Comparison of ENCODE assay signal across 13 cellular contexts in the genomic region with DNA sequence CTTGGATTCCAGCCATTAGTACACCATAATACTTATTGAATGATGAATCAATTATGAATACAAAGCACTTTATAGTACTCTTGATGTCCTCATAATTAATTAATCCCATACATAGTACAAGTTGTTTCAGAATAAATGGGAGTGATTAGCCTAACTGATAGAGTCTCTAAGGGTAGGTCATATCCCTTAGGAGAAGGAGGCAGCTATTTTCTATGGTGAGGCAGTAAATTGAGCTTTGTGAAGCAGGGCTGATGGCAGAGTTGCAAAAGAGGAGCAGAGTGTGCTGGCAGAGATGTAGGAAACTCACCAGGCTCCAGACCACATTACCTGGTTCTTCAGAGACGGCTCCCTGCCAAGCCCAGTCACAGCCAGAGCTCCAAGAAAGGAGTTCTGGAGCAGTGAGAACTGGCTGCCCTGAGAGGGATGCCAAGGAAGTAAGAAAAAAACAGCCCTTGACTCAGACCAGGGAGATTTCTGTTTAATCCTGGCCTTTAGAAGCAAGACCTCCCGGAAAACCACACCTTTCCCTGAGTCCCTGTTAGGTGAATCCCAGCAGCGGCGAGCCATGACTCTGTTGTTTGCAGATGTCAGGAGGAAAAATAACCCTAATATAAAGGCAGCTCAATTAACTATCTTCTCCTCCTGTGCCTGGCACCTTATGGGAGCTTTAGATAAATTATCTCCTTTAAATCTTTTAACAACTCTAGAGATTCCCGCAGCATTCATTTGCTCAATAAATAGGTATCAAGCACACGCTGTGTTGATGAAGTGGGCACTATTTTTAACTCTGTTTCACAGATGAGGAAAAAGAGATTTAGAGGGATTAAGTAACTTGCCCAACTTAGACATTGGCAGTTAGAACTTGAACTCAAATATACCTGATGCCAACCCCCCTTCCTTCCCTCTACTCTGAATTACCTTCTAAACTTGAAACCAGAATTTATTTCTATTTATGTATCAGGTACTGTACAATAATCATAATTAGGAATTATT.
A peak's percentile ranks its signal among the peaks of the same experiment; 100 is the strongest.
DNase-seq lines count a peak whose midpoint lies in the region; ATAC-seq and TF ChIP-seq lines count a peak whose summit lies in the region.
"Had no signal": no experiment of that assay in that cellular context is flagged by ENCODE, and none has a peak within 500 bp of the region (broad histone marks: within the 10 kb centered on the region; RNA-seq: fewer than 3 reads in every experiment).

No MANE protein-coding gene starts in this region.

- no peaks in the 10 kb centered on the region for H4K20me1 ChIP-seq in Karpas-422 (ENCODE audit: insufficient read depth, low read depth, low read length)

- 49 to 57% methylated on average over 6 of the region's 6 CpGs for WGBS in heart right ventricle, 2 donors

- no peaks in the 10 kb centered on the region for H3K4me1 Mint-ChIP-seq in activated CD4-positive, alpha-beta T cell treated with anti-CD3 and anti-CD28 coated beads, Interleukin-2, amount 10 ng/mL, durations not matched to agents 24 days and 14 days
- H3K4me1 Mint-ChIP-seq: activated naive CD4-positive, alpha-beta T cell treated with anti-CD3 and anti-CD28 coated beads, Interleukin-2, amount 10 ng/mL, durations not matched to agents 7 days and 5 days had no signal

- peaks cover 8% of the 10 kb centered on the region for H3K27me3 Mint-ChIP-seq in activated CD4-positive, alpha-beta T cell treated with anti-CD3 and anti-CD28 coated beads, Interleukin-2, amount 10 ng/mL, durations not matched to agents 24 days and 14 days

- H3K79me2 ChIP-seq in Karpas-422 (ENCODE audit: low read length), result no peaks in the 10 kb centered on the region

- H3K9me2 ChIP-seq in Karpas-422 (replicated peaks; ENCODE audit: insufficient read depth, low read length), result no peaks in the 10 kb centered on the region

- H3K4me3 ChIP-seq in Karpas-422 (ENCODE audit: low read length) (no peak overlapping the region), astrocyte of the cerebellum (ENCODE audit: low read depth, low read length) (no peak overlapping the region), heart right ventricle (no peak overlapping the region)

- intact Hi-C loops in heart right ventricle (cut with DNase I), result loop anchor here in 2 of 10 donors (5.0 to 10.0 kb wide), 2 partner anchors 38 to 115 kb away; no protein-coding TSS in a partner anchor
- intact Hi-C loops in activated CD4-positive, alpha-beta T cell treated with anti-CD3 and anti-CD28 coated beads, Interleukin-2, amount 10 ng/mL, durations not matched to agents 24 days and 14 days (cut with micrococcal nuclease), result no loop called here

- H3K9me3 Mint-ChIP-seq in activated CD4-positive, alpha-beta T cell treated with anti-CD3 and anti-CD28 coated beads, Interleukin-2, amount 10 ng/mL, durations not matched to agents 24 days and 14 days, result no peaks in the 10 kb centered on the region
- H3K9me3 Mint-ChIP-seq: activated naive CD4-positive, alpha-beta T cell treated with anti-CD3 and anti-CD28 coated beads, Interleukin-2, amount 10 ng/mL, durations not matched to agents 7 days and 5 days had no signal

- H3K4me1 ChIP-seq in Karpas-422 (ENCODE audit: low read length), result peaks cover 27% of the 10 kb centered on the region
- peaks cover 0 to 11% (median 0%) of the 10 kb centered on the region in 9 donors for H3K4me1 ChIP-seq in heart right ventricle

- H3K9ac ChIP-seq in Karpas-422 (ENCODE audit: low read length), result no peak overlapping the region

- H3K36me3 Mint-ChIP-seq in activated CD4-positive, alpha-beta T cell treated with anti-CD3 and anti-CD28 coated beads, Interleukin-2, amount 10 ng/mL, durations not matched to agents 24 days and 14 days (ENCODE audit: low read depth), result no peaks in the 10 kb centered on the region
- H3K36me3 Mint-ChIP-seq: activated naive CD4-positive, alpha-beta T cell treated with anti-CD3 and anti-CD28 coated beads, Interleukin-2, amount 10 ng/mL, durations not matched to agents 7 days and 5 days; CD14-positive monocyte; naive thymus-derived CD4-positive, alpha-beta T cell had no signal

- H3K9me3 ChIP-seq in Karpas-422 (ENCODE audit: low read length) (no peaks in the 10 kb centered on the region), heart right ventricle (no peaks in the 10 kb centered on the region)

- peak overlapping the region; percentile 46 for H3K4me2 ChIP-seq in Karpas-422 (ENCODE audit: low read depth, low read length, poor library complexity, severe bottlenecking)

- no peak overlapping the region for H3K27ac Mint-ChIP-seq in activated CD4-positive, alpha-beta T cell treated with anti-CD3 and anti-CD28 coated beads, Interleukin-2, amount 10 ng/mL, durations not matched to agents 24 days and 14 days
- H3K27ac Mint-ChIP-seq: activated naive CD4-positive, alpha-beta T cell treated with anti-CD3 and anti-CD28 coated beads, Interleukin-2, amount 10 ng/mL, durations not matched to agents 7 days and 5 days; CD14-positive monocyte; naive thymus-derived CD4-positive, alpha-beta T cell had no signal

- H3K36me3 ChIP-seq in Karpas-422 (ENCODE audit: insufficient read depth, low read length), result no peaks in the 10 kb centered on the region
- H3K36me3 ChIP-seq in heart right ventricle, result no peaks in the 10 kb centered on the region

- no peak overlapping the region for H3K4me3 Mint-ChIP-seq in activated CD4-positive, alpha-beta T cell treated with anti-CD3 and anti-CD28 coated beads, Interleukin-2, amount 10 ng/mL, durations not matched to agents 24 days and 14 days
- H3K4me3 Mint-ChIP-seq: activated naive CD4-positive, alpha-beta T cell treated with anti-CD3 and anti-CD28 coated beads, Interleukin-2, amount 10 ng/mL, durations not matched to agents 7 days and 5 days; CD14-positive monocyte; naive thymus-derived CD4-positive, alpha-beta T cell had no signal

- ATAC-seq in heart right ventricle (peak in 7 of 8 donors; percentile 38 to 94 (median 89)), HG02623 (IDR thresholded peaks at IDR 0.05; ENCODE audit: unreplicated experiment) (no peak)
- ATAC-seq: naive thymus-derived CD4-positive, alpha-beta T cell had no signal

- in situ Hi-C loops in astrocyte of the cerebellum (cut with HindIII; ENCODE audit: low sequenced_read_pairs), result no loop called here

- no peak overlapping the region for H2AFZ ChIP-seq in Karpas-422 (ENCODE audit: low read length)

- no peak overlapping the region for H3K27ac ChIP-seq in Karpas-422 (ENCODE audit: low read length)
- peak overlapping the region in 4 of 10 donors; percentile 15 to 56 (median 36) for H3K27ac ChIP-seq in heart right ventricle

- TF ChIP-seq CTCF in astrocyte of the cerebellum (IDR thresholded peaks at IDR 0.05; ENCODE audit: low read depth, low read length, missing control alignments), result no peak
- no peak for TF ChIP-seq CTCF in heart right ventricle (IDR thresholded peaks at IDR 0.05)

- DNase-seq in Karpas-422, result no peak
- peak; percentile 45 for DNase-seq in astrocyte of the cerebellum (ENCODE audit: low read depth)
- DNase-seq in heart right ventricle, result peak; percentile 41 to 48
- DNase-seq in renal cortical epithelial cell (ENCODE audit: low read depth), result peak; percentile 44
- no peak for DNase-seq in AG20443 (ENCODE audit: low spot score)
- DNase-seq in activated CD4-positive, alpha-beta T cell treated with anti-CD3 and anti-CD28 coated beads, Interleukin-2, amount 10 ng/mL, durations not matched to agents 24 days and 14 days, result no peak
- DNase-seq in amniotic stem cell (lab: John Stamatoyannopoulos, UW), result no peak
- DNase-seq: activated naive CD4-positive, alpha-beta T cell treated with anti-CD3 and anti-CD28 coated beads, Interleukin-2, amount 10 ng/mL, durations not matched to agents 7 days and 5 days; naive thymus-derived CD4-positive, alpha-beta T cell; NCI-H1436; NK-92 treated with Interleukin-12 subunit alpha and Interleukin-12 subunit beta, amount 100 ng/mL, for 24 hours had no signal

- H3K27me3 ChIP-seq in Karpas-422 (ENCODE audit: low read length), result no peaks in the 10 kb centered on the region
- H3K27me3 ChIP-seq in heart right ventricle, result no peaks in the 10 kb centered on the region

Comparison
In these comparisons a context has a peak if more than half of its experiments do, and no peak if none do; other contexts are left out.
1. DNase-seq: peak in astrocyte of the cerebellum (single experiment), heart right ventricle (2 of 2) and renal cortical epithelial cell (single experiment); none in Karpas-422 (single experiment), AG20443 (single experiment), activated CD4-positive, alpha-beta T cell treated with anti-CD3 and anti-CD28 coated beads, Interleukin-2, amount 10 ng/mL, durations not matched to agents 24 days and 14 days (single experiment) and amniotic stem cell (single experiment).